In genomic region chr6:159676804-159677203, GRCh38 we compare ENCODE assay signal across 1 cellular context.
TF ChIP-seq lines count a peak whose summit lies in the region.

No MANE protein-coding gene starts in this region.

TF ChIP-seq in HepG2, 621 proteins besides CTCF, POLR2A, EP300 and RAD21:
- TF ChIP-seq ZNF224 (CRISPR knock-in tag; IDR thresholded peaks at IDR 0.05) (no peak), GLMP (CRISPR knock-in tag; IDR thresholded peaks at IDR 0.05; ENCODE audit: borderline replicate concordance) (no peak), PAF1 (CRISPR knock-in tag; IDR thresholded peaks at IDR 0.05) (0 out of 2 replicates have a peak, but pooled peaks have one; percentile 4), ZNF672 (CRISPR knock-in tag; IDR thresholded peaks at IDR 0.05) (no peak), NCOA2 (CRISPR knock-in tag; IDR thresholded peaks at IDR 0.05) (no peak), TEAD3 (CRISPR knock-in tag; optimal IDR thresholded peaks at IDR 0.05; ENCODE audit: borderline replicate concordance) (peak; percentile 13), RBM22 (optimal IDR thresholded peaks at IDR 0.05; ENCODE audit: low read length) (no peak), ZNF570 (CRISPR knock-in tag; IDR thresholded peaks at IDR 0.05; ENCODE audit: borderline replicate concordance) (no peak), ZFX (CRISPR knock-in tag; IDR thresholded peaks at IDR 0.05; ENCODE audit: low read depth) (no peak), GABPA (IDR thresholded peaks at IDR 0.05; ENCODE audit: low read depth, low read length) (no peak), GABPA (CRISPR knock-in tag; IDR thresholded peaks at IDR 0.05; ENCODE audit: low read depth) (no peak), RFX1 (IDR thresholded peaks at IDR 0.05) (no peak), ZNF101 (CRISPR knock-in tag; IDR thresholded peaks at IDR 0.05; ENCODE audit: borderline replicate concordance, low read depth) (no peak), SP2 (CRISPR knock-in tag; IDR thresholded peaks at IDR 0.05) (no peak), ZBTB10 (CRISPR knock-in tag; IDR thresholded peaks at IDR 0.05; ENCODE audit: borderline replicate concordance) (no peak), CHD4 (IDR thresholded peaks at IDR 0.05; ENCODE audit: borderline replicate concordance, low read length) (no peak), ARID3A (IDR thresholded peaks at IDR 0.05; ENCODE audit: low read depth, low read length) (no peak), ZBTB8A (CRISPR knock-in tag; IDR thresholded peaks at IDR 0.05; ENCODE audit: borderline replicate concordance, low read depth) (no peak)
